In genomic region chr22:35315855-35316745, GRCh38 we compare ENCODE assay signal across 11 cellular contexts. TPM values are rescaled to one million over a fixed set of nuclear protein-coding genes. Genes with fewer than 3 reads are reported as not detected.
DNase-seq lines count a peak whose midpoint lies in the region; ATAC-seq and TF ChIP-seq lines count a peak whose summit lies in the region.
"Had no signal": no experiment of that assay in that cellular context is flagged by ENCODE, and none has a peak within 500 bp of the region (broad histone marks: within the 10 kb centered on the region; RNA-seq: fewer than 3 reads in every experiment).

No MANE protein-coding gene starts in this region.

- H3K27me3 ChIP-seq in body of pancreas, result no peaks in the 10 kb centered on the region
- H3K27me3 ChIP-seq: uterus had no signal

- TF ChIP-seq CTCF in C4-2B (conservative IDR thresholded peaks at IDR 0.05) (no peak), body of pancreas (IDR thresholded peaks at IDR 0.05) (no peak)

- peaks cover 37% of the 10 kb centered on the region for H3K4me1 ChIP-seq in body of pancreas

- WGBS in body of pancreas, 2 donors, result 65 to 80% methylated on average over 16 to 27 of the region's 27 CpGs

- intact Hi-C loops in body of pancreas (cut with DNase I), result no loop called here

- no peak for TF ChIP-seq POLR2A in body of pancreas (IDR thresholded peaks at IDR 0.05)

- no peak overlapping the region for H3K4me3 ChIP-seq in body of pancreas
- H3K4me3 ChIP-seq: uterus had no signal

- peak; percentile 9 for DNase-seq in NCI-H1417 treated with DMSO at 0.1 percent for 48 hours (lab: John Stamatoyannopoulos, UW)
- peak in 2 of 4 donors; percentile 13 to 36 for DNase-seq in body of pancreas
- DNase-seq in mesenteric fat pad (ENCODE audit: low spot score), result peak; percentile 81
- no peak for DNase-seq in retina
- no peak for DNase-seq in dermis blood vessel endothelial cell
- DNase-seq: effector CD4-positive, alpha-beta T cell had no signal

- H3K27ac ChIP-seq in C4-2B (peak overlapping the region; percentile 76), body of pancreas (peak overlapping the region; percentile 15 to 55 (median 30))
- H3K27ac ChIP-seq: uterus had no signal

- peak; percentile 11 for ATAC-seq in body of pancreas
- no peak for ATAC-seq in HG02885 (IDR thresholded peaks at IDR 0.05; ENCODE audit: poor library complexity, unreplicated experiment)
- ATAC-seq in HG02610 (IDR thresholded peaks at IDR 0.05; ENCODE audit: unreplicated experiment), result no peak
- ATAC-seq: Panc1 had no signal

- no peaks in the 10 kb centered on the region for H3K9me3 ChIP-seq in body of pancreas
- H3K9me3 ChIP-seq: uterus had no signal

- peaks cover 0 to 4% of the 10 kb centered on the region in 2 donors for H3K36me3 ChIP-seq in body of pancreas (replicated peaks in 1 of 2; ENCODE audit: insufficient read depth in 1 of 2, low read depth in 2 of 2)
- H3K36me3 ChIP-seq: uterus had no signal

RNA-seq across cellular contexts. Expression of gene TOM1, which starts 16.4 kb away (rescaled TPM):
- 10 to 100 TPM; 34.0 to 42.2 TPM for total RNA-seq in body of pancreas
- 83.2 TPM for total RNA-seq in mesenteric fat pad
- total RNA-seq in dermis blood vessel endothelial cell, result 27.8 and 31.8 TPM in 2 replicates

RNA-seq across cellular contexts. Expression of gene HMGXB4, which starts 58.8 kb away (rescaled TPM):
- total RNA-seq in body of pancreas, result 10 to 100 TPM in 1 of 2 donors, 1 to 10 TPM in 1; 8.2 to 13.0 TPM
- total RNA-seq in mesenteric fat pad, result 14.0 TPM
- 13.4 and 16.8 TPM in 2 replicates for total RNA-seq in dermis blood vessel endothelial cell

Comparison
In these comparisons a context has a peak if more than half of its experiments do, and no peak if none do; other contexts are left out.
1. DNase-seq: peak in NCI-H1417 treated with DMSO at 0.1 percent for 48 hours (single experiment) and mesenteric fat pad (single experiment); none in retina (single experiment) and dermis blood vessel endothelial cell (single experiment).